In genomic region chr22:50151571-50152537, GRCh38 we compare ENCODE assay signal across 12 cellular contexts.
"Had no signal": no experiment of that assay in that cellular context is flagged by ENCODE, and none has a peak within 500 bp of the region (broad histone marks: within the 10 kb centered on the region; RNA-seq: fewer than 3 reads in every experiment).

No MANE protein-coding gene starts in this region.

- H3K9me3 ChIP-seq: pancreas, transverse colon had no signal

- H3K4me3 Mint-ChIP-seq: activated T-helper 17 cell treated with anti-CD3 and anti-CD28 coated beads, Interleukin-2, amount 50 U/mL, for 72 hours; stimulated activated memory B cell treated with anti-CD40 and anti-IgM and Interleukin-4, amounts not matched to agents 10 μg/mL and 1 μg/mL and 100 μg/mL, for 72 hours; T-cell had no signal

- ATAC-seq: activated T-helper 17 cell treated with anti-CD3 and anti-CD28 coated beads, Interleukin-2, amount 50 U/mL, for 72 hours; pancreas; stimulated activated memory B cell treated with anti-CD40 and anti-IgM and Interleukin-4, amounts not matched to agents 10 μg/mL and 1 μg/mL and 100 μg/mL, for 72 hours; T-cell had no signal

- H3K4me3 ChIP-seq: pancreas, transverse colon had no signal

- H3K4me1 ChIP-seq: pancreas, transverse colon had no signal

- H3K27ac Mint-ChIP-seq: activated T-helper 17 cell treated with anti-CD3 and anti-CD28 coated beads, Interleukin-2, amount 50 U/mL, for 72 hours; stimulated activated memory B cell treated with anti-CD40 and anti-IgM and Interleukin-4, amounts not matched to agents 10 μg/mL and 1 μg/mL and 100 μg/mL, for 72 hours; T-cell had no signal

- H3K9me3 Mint-ChIP-seq: activated T-helper 17 cell treated with anti-CD3 and anti-CD28 coated beads, Interleukin-2, amount 50 U/mL, for 72 hours; stimulated activated memory B cell treated with anti-CD40 and anti-IgM and Interleukin-4, amounts not matched to agents 10 μg/mL and 1 μg/mL and 100 μg/mL, for 72 hours; T-cell had no signal

- H3K36me3 Mint-ChIP-seq: stimulated activated memory B cell treated with anti-CD40 and anti-IgM and Interleukin-4, amounts not matched to agents 10 μg/mL and 1 μg/mL and 100 μg/mL, for 72 hours; T-cell had no signal

- H3K36me3 ChIP-seq: brain microvascular endothelial cell, pancreas, transverse colon had no signal

- FAIRE-seq: pancreas had no signal

- H3K27me3 ChIP-seq: brain microvascular endothelial cell, pancreas, transverse colon had no signal

- H3K27ac ChIP-seq: brain microvascular endothelial cell, pancreas, transverse colon had no signal

- DNase-seq: activated CD4-positive, alpha-beta T cell treated with anti-CD3 and anti-CD28 coated beads, Interleukin-2, amount 50 U/mL, for 48 hours; activated naive CD4-positive, alpha-beta T cell treated with Interleukin-2 at 50 U/mL for 16 hours; anterior cingulate cortex; brain microvascular endothelial cell; effector CD8-positive, alpha-beta T cell; foreskin fibroblast; pancreas; stimulated activated CD4-positive, alpha-beta T cell treated with anti-CD3 and anti-CD28 coated beads, Interleukin-2, amount 100 ng/mL, for 48 hours; T-cell; transverse colon had no signal

- H3K4me1 Mint-ChIP-seq: activated T-helper 17 cell treated with anti-CD3 and anti-CD28 coated beads, Interleukin-2, amount 50 U/mL, for 72 hours had no signal

- H3K27me3 Mint-ChIP-seq: stimulated activated memory B cell treated with anti-CD40 and anti-IgM and Interleukin-4, amounts not matched to agents 10 μg/mL and 1 μg/mL and 100 μg/mL, for 72 hours; T-cell had no signal
